Comparison of ENCODE assay signal across 1 cellular context in the genomic region with DNA sequence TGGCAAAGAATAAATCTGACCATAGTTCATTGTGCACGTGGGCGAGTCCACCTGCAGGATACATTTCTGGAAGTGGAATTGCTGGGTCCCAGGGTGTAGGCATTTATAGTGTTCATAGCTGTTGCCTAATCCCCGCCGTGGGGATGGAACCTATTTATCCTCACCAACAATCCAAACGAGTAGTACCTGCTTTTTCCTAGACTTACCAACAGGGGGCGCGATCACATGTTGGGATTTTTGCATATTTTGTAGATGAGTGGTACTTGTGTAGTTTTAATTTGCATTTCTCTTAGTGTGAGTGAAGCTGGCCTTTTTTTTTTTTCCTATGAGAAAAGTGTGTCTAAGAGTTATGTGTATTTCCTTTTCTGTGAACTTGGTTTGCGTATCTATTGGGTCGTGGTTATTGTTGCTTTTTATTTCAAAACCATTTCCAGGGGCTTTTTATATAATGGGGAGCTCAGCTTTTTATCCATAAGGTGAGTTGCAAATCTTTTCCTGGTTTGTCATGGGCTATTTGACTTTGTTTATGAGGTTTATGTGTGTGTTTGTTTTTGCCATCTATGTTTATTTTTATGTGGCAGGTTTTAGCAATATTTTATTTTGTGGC.
TF ChIP-seq lines count a peak whose summit lies in the region.

No MANE protein-coding gene starts in this region.

TF ChIP-seq in HCT116, 20 proteins besides CTCF, POLR2A, EP300 and RAD21 (continued from another document):
- TF ChIP-seq TCF7L2 (IDR thresholded peaks at IDR 0.05; ENCODE audit: borderline replicate concordance, extremely low read depth, insufficient read depth, insufficient read length) (no peak), FOSL1 (IDR thresholded peaks at IDR 0.05; ENCODE audit: low read depth) (peak; percentile 53; the same call in 1 of the 2 replicates), JUND (IDR thresholded peaks at IDR 0.05) (peak; percentile 51; the same call in 1 of the 2 replicates), EGR1 (IDR thresholded peaks at IDR 0.05; ENCODE audit: low read depth) (no peak), EZH2 (IDR thresholded peaks at IDR 0.05) (no peak), ELF1 (IDR thresholded peaks at IDR 0.05; ENCODE audit: borderline replicate concordance, low read depth) (no peak), POLR2AphosphoS5 (IDR thresholded peaks at IDR 0.05; ENCODE audit: low read depth, low read length) (no peak), YY1 (IDR thresholded peaks at IDR 0.05; ENCODE audit: extremely low read depth, insufficient replicate concordance, low read depth, low read length) (no peak), SP1 (IDR thresholded peaks at IDR 0.05; ENCODE audit: low read depth) (0 out of 2 replicates have a peak, but pooled peaks have one; percentile 8), ZFX (IDR thresholded peaks at IDR 0.05) (no peak), ZNF274 (IDR thresholded peaks at IDR 0.05; ENCODE audit: low read depth, low read length) (no peak), CEBPB (IDR thresholded peaks at IDR 0.05; ENCODE audit: low read depth) (peak; percentile 60)
- TF ChIP-seq, protein P1, sequence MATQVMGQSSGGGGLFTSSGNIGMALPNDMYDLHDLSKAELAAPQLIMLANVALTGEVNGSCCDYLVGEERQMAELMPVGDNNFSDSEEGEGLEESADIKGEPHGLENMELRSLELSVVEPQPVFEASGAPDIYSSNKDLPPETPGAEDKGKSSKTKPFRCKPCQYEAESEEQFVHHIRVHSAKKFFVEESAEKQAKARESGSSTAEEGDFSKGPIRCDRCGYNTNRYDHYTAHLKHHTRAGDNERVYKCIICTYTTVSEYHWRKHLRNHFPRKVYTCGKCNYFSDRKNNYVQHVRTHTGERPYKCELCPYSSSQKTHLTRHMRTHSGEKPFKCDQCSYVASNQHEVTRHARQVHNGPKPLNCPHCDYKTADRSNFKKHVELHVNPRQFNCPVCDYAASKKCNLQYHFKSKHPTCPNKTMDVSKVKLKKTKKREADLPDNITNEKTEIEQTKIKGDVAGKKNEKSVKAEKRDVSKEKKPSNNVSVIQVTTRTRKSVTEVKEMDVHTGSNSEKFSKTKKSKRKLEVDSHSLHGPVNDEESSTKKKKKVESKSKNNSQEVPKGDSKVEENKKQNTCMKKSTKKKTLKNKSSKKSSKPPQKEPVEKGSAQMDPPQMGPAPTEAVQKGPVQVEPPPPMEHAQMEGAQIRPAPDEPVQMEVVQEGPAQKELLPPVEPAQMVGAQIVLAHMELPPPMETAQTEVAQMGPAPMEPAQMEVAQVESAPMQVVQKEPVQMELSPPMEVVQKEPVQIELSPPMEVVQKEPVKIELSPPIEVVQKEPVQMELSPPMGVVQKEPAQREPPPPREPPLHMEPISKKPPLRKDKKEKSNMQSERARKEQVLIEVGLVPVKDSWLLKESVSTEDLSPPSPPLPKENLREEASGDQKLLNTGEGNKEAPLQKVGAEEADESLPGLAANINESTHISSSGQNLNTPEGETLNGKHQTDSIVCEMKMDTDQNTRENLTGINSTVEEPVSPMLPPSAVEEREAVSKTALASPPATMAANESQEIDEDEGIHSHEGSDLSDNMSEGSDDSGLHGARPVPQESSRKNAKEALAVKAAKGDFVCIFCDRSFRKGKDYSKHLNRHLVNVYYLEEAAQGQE (IDR thresholded peaks at IDR 0.05; ENCODE audit: low read depth), result no peak
- TF ChIP-seq, protein P2, sequence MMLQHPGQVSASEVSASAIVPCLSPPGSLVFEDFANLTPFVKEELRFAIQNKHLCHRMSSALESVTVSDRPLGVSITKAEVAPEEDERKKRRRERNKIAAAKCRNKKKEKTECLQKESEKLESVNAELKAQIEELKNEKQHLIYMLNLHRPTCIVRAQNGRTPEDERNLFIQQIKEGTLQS (IDR thresholded peaks at IDR 0.05), result no peak
- TF ChIP-seq, protein P3, sequence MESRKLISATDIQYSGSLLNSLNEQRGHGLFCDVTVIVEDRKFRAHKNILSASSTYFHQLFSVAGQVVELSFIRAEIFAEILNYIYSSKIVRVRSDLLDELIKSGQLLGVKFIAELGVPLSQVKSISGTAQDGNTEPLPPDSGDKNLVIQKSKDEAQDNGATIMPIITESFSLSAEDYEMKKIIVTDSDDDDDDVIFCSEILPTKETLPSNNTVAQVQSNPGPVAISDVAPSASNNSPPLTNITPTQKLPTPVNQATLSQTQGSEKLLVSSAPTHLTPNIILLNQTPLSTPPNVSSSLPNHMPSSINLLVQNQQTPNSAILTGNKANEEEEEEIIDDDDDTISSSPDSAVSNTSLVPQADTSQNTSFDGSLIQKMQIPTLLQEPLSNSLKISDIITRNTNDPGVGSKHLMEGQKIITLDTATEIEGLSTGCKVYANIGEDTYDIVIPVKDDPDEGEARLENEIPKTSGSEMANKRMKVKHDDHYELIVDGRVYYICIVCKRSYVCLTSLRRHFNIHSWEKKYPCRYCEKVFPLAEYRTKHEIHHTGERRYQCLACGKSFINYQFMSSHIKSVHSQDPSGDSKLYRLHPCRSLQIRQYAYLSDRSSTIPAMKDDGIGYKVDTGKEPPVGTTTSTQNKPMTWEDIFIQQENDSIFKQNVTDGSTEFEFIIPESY (IDR thresholded peaks at IDR 0.05; ENCODE audit: extremely low read depth, insufficient replicate concordance, low read length), result no peak
- TF ChIP-seq, protein P4, sequence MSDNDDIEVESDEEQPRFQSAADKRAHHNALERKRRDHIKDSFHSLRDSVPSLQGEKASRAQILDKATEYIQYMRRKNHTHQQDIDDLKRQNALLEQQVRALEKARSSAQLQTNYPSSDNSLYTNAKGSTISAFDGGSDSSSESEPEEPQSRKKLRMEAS (IDR thresholded peaks at IDR 0.05), result no peak
TF ChIP-seq in HCT116: peak in this region for 5.
